Comparison of ENCODE assay signal across 27 cellular contexts in genomic region chr10:49791100-49791499, GRCh38. TPM values are rescaled to one million over a fixed set of nuclear protein-coding genes. Genes with fewer than 3 reads are reported as not detected.
"Had no signal": no experiment of that assay in that cellular context is flagged by ENCODE, and none has a peak within 500 bp of the region (broad histone marks: within the 10 kb centered on the region; RNA-seq: fewer than 3 reads in every experiment).

No MANE protein-coding gene starts in this region.

- H3K27ac ChIP-seq: body of pancreas, breast epithelium, SJSA1 had no signal

- H3K27me3 Mint-ChIP-seq: activated naive CD4-positive, alpha-beta T cell treated with anti-CD3 and anti-CD28 coated beads, Interleukin-2, amount 50 U/mL, for 24 hours; activated T-cell treated with anti-CD3 and anti-CD28 coated beads, Interleukin-2, amount 50 U/mL, for 24 hours had no signal

- H3K27ac Mint-ChIP-seq: activated CD4-positive, alpha-beta T cell treated with anti-CD3 and anti-CD28 coated beads for 36 hours; activated CD4-positive, alpha-beta T cell treated with anti-CD3 and anti-CD28 coated beads, Interleukin-2, amount 10 ng/mL, durations not matched to agents 7 days and 5 days; activated CD8-positive, alpha-beta T cell treated with anti-CD3 and anti-CD28 coated beads, Interleukin-2, amount 10 ng/mL, durations not matched to agents 7 days and 5 days; activated naive CD8-positive, alpha-beta T cell treated with anti-CD3 and anti-CD28 coated beads, Interleukin-2, amount 10 ng/mL, durations not matched to agents 7 days and 5 days; activated T-cell treated with anti-CD3 and anti-CD28 coated beads, Interleukin-2, amount 50 U/mL, for 24 hours; activated T-helper 2 cell treated with anti-CD3 and anti-CD28 coated beads, Interferon-gamma antibody, Interleukin-2, Interleukin-4, amounts not matched to agents 10 μg/mL and 5 μg/mL and 100 μg/mL, durations not matched to agents 14 hours and 24 hours and 36 hours had no signal

- DNase-seq: activated CD4-positive, alpha-beta T cell treated with anti-CD3 and anti-CD28 coated beads for 36 hours; activated CD4-positive, alpha-beta T cell treated with anti-CD3 and anti-CD28 coated beads, Interleukin-2, amount 10 ng/mL, durations not matched to agents 7 days and 5 days; activated CD4-positive, alpha-beta T cell treated with anti-CD3 and anti-CD28 coated beads, Interleukin-2, amount 50 U/mL, for 48 hours; activated CD8-positive, alpha-beta T cell treated with anti-CD3 and anti-CD28 coated beads, Interleukin-2, amount 10 ng/mL, durations not matched to agents 7 days and 5 days; activated gamma-delta T cell; activated naive CD4-positive, alpha-beta T cell treated with Interleukin-2 at 50 U/mL for 16 hours; activated naive CD8-positive, alpha-beta T cell treated with anti-CD3 and anti-CD28 coated beads, Interleukin-2, amount 10 ng/mL, durations not matched to agents 7 days and 5 days; activated T-cell treated with anti-CD3 and anti-CD28 coated beads, Interleukin-2, amount 50 U/mL, for 24 hours; body of pancreas; Karpas-422; NCI-H1105; NCI-H1417 treated with DMSO at 0.1 percent for 48 hours; NCI-H187 treated with DMSO at 0.1 percent for 48 hours; NCI-H226; NCI-H446 treated with DMSO at 0.1 percent for 48 hours; NCI-H526; RPMI8226; SHP77 treated with DMSO at 0.1 percent for 48 hours; T-helper 1 cell; T-helper 2 cell; T-helper 9 cell had no signal

- H3K4me3 ChIP-seq: body of pancreas, breast epithelium, SJSA1 had no signal

- H3K27me3 ChIP-seq: body of pancreas, breast epithelium had no signal

- H3K4me1 ChIP-seq: body of pancreas, breast epithelium, SJSA1 had no signal

- H3K36me3 ChIP-seq: breast epithelium, SJSA1 had no signal

- H3K4me3 Mint-ChIP-seq: activated CD4-positive, alpha-beta T cell treated with anti-CD3 and anti-CD28 coated beads for 36 hours; activated CD4-positive, alpha-beta T cell treated with anti-CD3 and anti-CD28 coated beads, Interleukin-2, amount 10 ng/mL, durations not matched to agents 7 days and 5 days; activated CD8-positive, alpha-beta T cell treated with anti-CD3 and anti-CD28 coated beads, Interleukin-2, amount 10 ng/mL, durations not matched to agents 7 days and 5 days; activated naive CD4-positive, alpha-beta T cell treated with anti-CD3 and anti-CD28 coated beads, Interleukin-2, amount 50 U/mL, for 24 hours; activated naive CD8-positive, alpha-beta T cell treated with anti-CD3 and anti-CD28 coated beads, Interleukin-2, amount 10 ng/mL, durations not matched to agents 7 days and 5 days; activated T-cell treated with anti-CD3 and anti-CD28 coated beads, Interleukin-2, amount 50 U/mL, for 24 hours had no signal

- H3K9me3 ChIP-seq: body of pancreas, breast epithelium, SJSA1 had no signal

- H3K4me1 Mint-ChIP-seq: activated CD4-positive, alpha-beta T cell treated with anti-CD3 and anti-CD28 coated beads for 36 hours; activated CD4-positive, alpha-beta T cell treated with anti-CD3 and anti-CD28 coated beads, Interleukin-2, amount 10 ng/mL, durations not matched to agents 7 days and 5 days; activated naive CD4-positive, alpha-beta T cell treated with anti-CD3 and anti-CD28 coated beads, Interleukin-2, amount 50 U/mL, for 24 hours; activated naive CD8-positive, alpha-beta T cell treated with anti-CD3 and anti-CD28 coated beads, Interleukin-2, amount 10 ng/mL, durations not matched to agents 7 days and 5 days had no signal

- H3K9me3 Mint-ChIP-seq: activated CD4-positive, alpha-beta T cell treated with anti-CD3 and anti-CD28 coated beads, Interleukin-2, amount 10 ng/mL, durations not matched to agents 7 days and 5 days; activated naive CD4-positive, alpha-beta T cell treated with anti-CD3 and anti-CD28 coated beads, Interleukin-2, amount 50 U/mL, for 24 hours; activated naive CD8-positive, alpha-beta T cell treated with anti-CD3 and anti-CD28 coated beads, Interleukin-2, amount 10 ng/mL, durations not matched to agents 7 days and 5 days; activated T-cell treated with anti-CD3 and anti-CD28 coated beads, Interleukin-2, amount 50 U/mL, for 24 hours; activated T-helper 2 cell treated with anti-CD3 and anti-CD28 coated beads, Interferon-gamma antibody, Interleukin-2, Interleukin-4, amounts not matched to agents 10 μg/mL and 5 μg/mL and 100 μg/mL, durations not matched to agents 14 hours and 24 hours and 36 hours had no signal

- H3K36me3 Mint-ChIP-seq: activated naive CD4-positive, alpha-beta T cell treated with anti-CD3 and anti-CD28 coated beads, Interleukin-2, amount 50 U/mL, for 24 hours; activated naive CD8-positive, alpha-beta T cell treated with anti-CD3 and anti-CD28 coated beads, Interleukin-2, amount 10 ng/mL, durations not matched to agents 7 days and 5 days had no signal

- ATAC-seq: activated CD4-positive, alpha-beta T cell treated with anti-CD3 and anti-CD28 coated beads for 36 hours; activated CD4-positive, CD25-positive, alpha-beta regulatory T cell treated with anti-CD3 and anti-CD28 coated beads, Interleukin-2, amount 50 U/mL, for 24 hours; activated CD8-positive, alpha-beta T cell treated with anti-CD3 and anti-CD28 coated beads, Interleukin-2, amount 10 ng/mL, durations not matched to agents 7 days and 5 days; body of pancreas; SK-N-SH treated with all-trans-retinoic acid at 6 μM for 48 hours had no signal

RNA-seq across cellular contexts. Expression of gene OGDHL, which starts 29.0 kb away (rescaled TPM):
- total RNA-seq: activated CD4-positive, alpha-beta T cell treated with anti-CD3 and anti-CD28 coated beads, Interleukin-2, amount 10 ng/mL, durations not matched to agents 7 days and 5 days; activated naive CD8-positive, alpha-beta T cell treated with anti-CD3 and anti-CD28 coated beads, Interleukin-2, amount 10 ng/mL, durations not matched to agents 7 days and 5 days; breast epithelium; SJSA1 had no signal
